In genomic region chr3:8970971-8971589, GRCh38 we compare ENCODE assay signal across 8 cellular contexts. TPM values are rescaled to one million over a fixed set of nuclear protein-coding genes. Genes with fewer than 3 reads are reported as not detected.
DNase-seq lines count a peak whose midpoint lies in the region; ATAC-seq and TF ChIP-seq lines count a peak whose summit lies in the region.

No MANE protein-coding gene starts in this region.

- peak; percentile 91 for ATAC-seq in naive thymus-derived CD4-positive, alpha-beta T cell
- ATAC-seq in stimulated activated effector memory CD8-positive, alpha-beta T cell treated with anti-CD3 and anti-CD28 coated beads, Interleukin-12 subunit alpha, Interleukin-12 subunit beta, amount 100 ng/mL, for 72 hours, result peak; percentile 66

- no peaks in the 10 kb centered on the region for H3K9me3 ChIP-seq in endodermal cell (ENCODE audit: control insufficient read depth, low read length)
- H3K9me3 ChIP-seq in naive thymus-derived CD4-positive, alpha-beta T cell (ENCODE audit: control insufficient read depth in 2 of 3, low read length in 3 of 3), result no peaks in the 10 kb centered on the region

- no peaks in the 10 kb centered on the region for H3K4me1 Mint-ChIP-seq in endodermal cell
- peaks cover 0 to 5% (median 0%) of the 10 kb centered on the region in 7 donors for H3K4me1 Mint-ChIP-seq in naive thymus-derived CD4-positive, alpha-beta T cell
- peaks cover 5% of the 10 kb centered on the region for H3K4me1 Mint-ChIP-seq in stimulated activated effector memory CD8-positive, alpha-beta T cell treated with anti-CD3 and anti-CD28 coated beads, Interleukin-12 subunit alpha, Interleukin-12 subunit beta, amount 100 ng/mL, for 72 hours

- intact Hi-C loops in naive thymus-derived CD4-positive, alpha-beta T cell (cut with micrococcal nuclease), result loop anchor here (1.0 to 5.0 kb wide), 6 partner anchors 96 to 1766 kb away; partner anchors contain the start of gene SRGAP3 (in 1 of the 2)

- CTCF ChIA-PET in HEK293T (lab: Yijun Ruan, JAX), result interaction anchor here (0.6 to 4.0 kb wide), 4 partner anchors 52 to 332 kb away, joined by 3 to 22 read pairs (median 10); no protein-coding TSS in a partner anchor
- CTCF ChIA-PET in naive thymus-derived CD4-positive, alpha-beta T cell (lab: Charles Lee), result interaction anchor here (0.7 to 11.8 kb wide), 5 partner anchors 288 to 451 kb away, joined by 3 to 95 read pairs (median 3); no protein-coding TSS in a partner anchor

- H3K27me3 ChIP-seq in endodermal cell (ENCODE audit: control insufficient read depth, insufficient read depth, low read length, poor library complexity, severe bottlenecking), result peaks cover 53% of the 10 kb centered on the region
- no peaks in the 10 kb centered on the region for H3K27me3 ChIP-seq in naive thymus-derived CD4-positive, alpha-beta T cell (ENCODE audit: control insufficient read depth in 2 of 2, insufficient read depth in 2 of 2, low read length in 2 of 2)

- H3K9ac ChIP-seq in endodermal cell (ENCODE audit: extremely low read depth, low read length, poor library complexity, severe bottlenecking), result no peak overlapping the region

- no peaks in the 10 kb centered on the region for H3K9me3 Mint-ChIP-seq in endodermal cell
- no peaks in the 10 kb centered on the region for H3K9me3 Mint-ChIP-seq in naive thymus-derived CD4-positive, alpha-beta T cell
- no peaks in the 10 kb centered on the region for H3K9me3 Mint-ChIP-seq in stimulated activated effector memory CD8-positive, alpha-beta T cell treated with anti-CD3 and anti-CD28 coated beads, Interleukin-12 subunit alpha, Interleukin-12 subunit beta, amount 100 ng/mL, for 72 hours

- no peak overlapping the region for H3K4me3 Mint-ChIP-seq in endodermal cell
- H3K4me3 Mint-ChIP-seq in naive thymus-derived CD4-positive, alpha-beta T cell, result peak overlapping the region in 1 of 10 donors; percentile 47
- H3K4me3 Mint-ChIP-seq in stimulated activated effector memory CD8-positive, alpha-beta T cell treated with anti-CD3 and anti-CD28 coated beads, Interleukin-12 subunit alpha, Interleukin-12 subunit beta, amount 100 ng/mL, for 72 hours, result no peak overlapping the region

- no peak overlapping the region for H3K27ac ChIP-seq in endodermal cell (ENCODE audit: low read depth, low read length)
- no peak overlapping the region for H3K27ac ChIP-seq in naive thymus-derived CD4-positive, alpha-beta T cell (ENCODE audit: low read depth, low read length)

- TF ChIP-seq CTCF in endodermal cell (conservative IDR thresholded peaks at IDR 0.05), result peak; percentile 99

- DNase-seq in DMS79 treated with DMSO at 0.1 percent for 48 hours (lab: John Stamatoyannopoulos, UW) (peak; percentile 27), HEK293T (ENCODE audit: extremely low spot score) (peak; percentile 56), NCI-H748 treated with DMSO at 0.1 percent for 48 hours (lab: John Stamatoyannopoulos, UW) (peak; percentile 18), endodermal cell (peak; percentile 89), OCI-M2 (lab: John Stamatoyannopoulos, UW; ENCODE audit: unreplicated experiment) (no peak)
- DNase-seq in activated CD8-positive, alpha-beta memory T cell treated with anti-CD3 and anti-CD28 coated beads for 24 hours, result peak; percentile 89
- peak; percentile 32 to 84 (median 70) for DNase-seq in naive thymus-derived CD4-positive, alpha-beta T cell
- DNase-seq in stimulated activated effector memory CD8-positive, alpha-beta T cell treated with anti-CD3 and anti-CD28 coated beads, Interleukin-12 subunit alpha, Interleukin-12 subunit beta, amount 100 ng/mL, for 72 hours (ENCODE audit: low spot score in 2 of 2), result peak; percentile 63 to 82

- POLR2A ChIA-PET in HEK293T (lab: Yijun Ruan, JAX), result no interaction called here
- POLR2A ChIA-PET in naive thymus-derived CD4-positive, alpha-beta T cell (lab: Charles Lee), result no interaction called here

- peaks cover 55% of the 10 kb centered on the region for H3K27me3 Mint-ChIP-seq in endodermal cell (ENCODE audit: insufficient read depth)
- H3K27me3 Mint-ChIP-seq in naive thymus-derived CD4-positive, alpha-beta T cell, result peaks cover 5 to 20% (median 13%) of the 10 kb centered on the region in 5 donors

- no peaks in the 10 kb centered on the region for H3K36me3 Mint-ChIP-seq in endodermal cell (ENCODE audit: low read depth)
- H3K36me3 Mint-ChIP-seq in naive thymus-derived CD4-positive, alpha-beta T cell, result no peaks in the 10 kb centered on the region
- H3K36me3 Mint-ChIP-seq in stimulated activated effector memory CD8-positive, alpha-beta T cell treated with anti-CD3 and anti-CD28 coated beads, Interleukin-12 subunit alpha, Interleukin-12 subunit beta, amount 100 ng/mL, for 72 hours, result no peaks in the 10 kb centered on the region

- WGBS in endodermal cell (ENCODE audit: insufficient coverage in 1 of 2, insufficient read length in 1 of 2), 2 experiments, result 5 to 6% methylated on average over 6 to 7 of the region's 7 CpGs

- H3K4me3 ChIP-seq in endodermal cell (ENCODE audit: low read length), result no peak overlapping the region
- no peak overlapping the region for H3K4me3 ChIP-seq in naive thymus-derived CD4-positive, alpha-beta T cell (ENCODE audit: low read length)

- H3K36me3 ChIP-seq in endodermal cell (ENCODE audit: control insufficient read depth, insufficient read depth, low read length), result no peaks in the 10 kb centered on the region
- no peaks in the 10 kb centered on the region for H3K36me3 ChIP-seq in naive thymus-derived CD4-positive, alpha-beta T cell (ENCODE audit: control insufficient read depth in 2 of 3, insufficient read depth in 3 of 3, low read length in 3 of 3)

- H3K27ac Mint-ChIP-seq in endodermal cell, result no peak overlapping the region
- H3K27ac Mint-ChIP-seq in naive thymus-derived CD4-positive, alpha-beta T cell, result no peak overlapping the region
- H3K27ac Mint-ChIP-seq in stimulated activated effector memory CD8-positive, alpha-beta T cell treated with anti-CD3 and anti-CD28 coated beads, Interleukin-12 subunit alpha, Interleukin-12 subunit beta, amount 100 ng/mL, for 72 hours, result no peak overlapping the region

- H3K4me1 ChIP-seq in endodermal cell (ENCODE audit: control insufficient read depth, insufficient read depth, low read length), result no peaks in the 10 kb centered on the region
- H3K4me1 ChIP-seq in naive thymus-derived CD4-positive, alpha-beta T cell (ENCODE audit: control insufficient read depth in 2 of 2, insufficient read depth in 2 of 2, low read length in 2 of 2), result no peaks in the 10 kb centered on the region

TF ChIP-seq in HEK293T, 16 proteins besides CTCF, POLR2A, EP300 and RAD21:
- TF ChIP-seq SUZ12 (IDR thresholded peaks at IDR 0.05), result no peak
- no peak for TF ChIP-seq FOXA1 (IDR thresholded peaks at IDR 0.05)
- TF ChIP-seq TARDBP (IDR thresholded peaks at IDR 0.05), result no peak
- TF ChIP-seq ARNT (IDR thresholded peaks at IDR 0.05), result no peak

RNA-seq across cellular contexts. Expression of gene RAD18, which starts 7.8 kb away (rescaled TPM):
- 10 to 100 TPM; 18.2 to 20.8 TPM for total RNA-seq in endodermal cell
- polyA plus RNA-seq in endodermal cell (2013, experiment 1 of 2), result 19.1 TPM
- polyA plus RNA-seq in endodermal cell (2013, experiment 2 of 2), result 17.8 TPM
- 10 to 100 TPM in 4 of 5 experiments, 1 to 10 TPM in 1; 9.3 to 36.4 (median 18.2) TPM for total RNA-seq in naive thymus-derived CD4-positive, alpha-beta T cell
- polyA plus RNA-seq in naive thymus-derived CD4-positive, alpha-beta T cell, result 10 to 100 TPM; 10.5 to 12.9 TPM
